26 cellular contexts compared by ENCODE assay signal in genomic region chr9:110602281-110602680, GRCh38. TPM values are rescaled to one million over a fixed set of nuclear protein-coding genes. Genes with fewer than 3 reads are reported as not detected.
DNase-seq lines count a peak whose midpoint lies in the region; ATAC-seq, FAIRE-seq and TF ChIP-seq lines count a peak whose summit lies in the region.
"Had no signal": no experiment of that assay in that cellular context is flagged by ENCODE, and none has a peak within 500 bp of the region (broad histone marks: within the 10 kb centered on the region; RNA-seq: fewer than 3 reads in every experiment).

No MANE protein-coding gene starts in this region.

- WGBS in GM23248 (ENCODE audit: low coverage in 1 of 2, low lambda C conversion rate in 2 of 2, missing lambda C conversion rate in 2 of 2), 2 experiments, result 9 to 15% methylated on average over 2 of the region's 2 CpGs

- H3K4me2 ChIP-seq in GM23248 (ENCODE audit: unreplicated experiment), result no peak overlapping the region

- H2AFZ ChIP-seq in GM23248, result no peak overlapping the region

- no peaks in the 10 kb centered on the region for H3K9me3 ChIP-seq in GM23248 (ENCODE audit: low read depth)
- H3K9me3 ChIP-seq: right lobe of liver, SJCRH30 had no signal

- DNase-seq in GM23248 (peak; percentile 45), NCI-H2171 (lab: John Stamatoyannopoulos, UW) (peak; percentile 44), epithelial cell of esophagus (ENCODE audit: low read depth) (peak; percentile 83), myocyte (ENCODE audit: low read depth) (peak; percentile 18), D721Med (ENCODE audit: insufficient read length, low spot score) (no peak), type B pancreatic cell (ENCODE audit: extremely low spot score, unreplicated experiment) (no peak), NCI-H69 (lab: John Stamatoyannopoulos, UW) (no peak)
- DNase-seq: activated CD4-positive, alpha-beta T cell treated with anti-CD3 and anti-CD28 coated beads, Interleukin-2, amount 50 U/mL, for 1 hour; activated CD8-positive, alpha-beta memory T cell treated with anti-CD3 and anti-CD28 coated beads, Interleukin-2, amount 50 U/mL, for 48 hours; activated effector memory CD4-positive, alpha-beta T cell treated with anti-CD3 and anti-CD28 coated beads, Interleukin-2, amount 50 U/mL, for 16 hours; GF-D8; GOT3; hippocampal formation; naive thymus-derived CD8-positive, alpha-beta T cell; NCI-H1417; NCI-H774; OCI-M1; pancreas; right lobe of liver; stimulated activated CD4-positive, alpha-beta T cell treated with anti-CD3 and anti-CD28 coated beads, Interleukin-15, amount 100 ng/mL, for 24 hours had no signal

- in situ Hi-C loops in GM23248 (cut with MboI), result no loop called here

- H3K9me3 Mint-ChIP-seq in type B pancreatic cell, result peaks cover 5% of the 10 kb centered on the region
- H3K9me3 Mint-ChIP-seq: dendritic cell treated with granulocyte-macrophage colony-stimulating factor and Interleukin-4, amounts not matched to agents 40 ng/mL and 50 ng/mL, for 4 days had no signal

- H3K4me3 Mint-ChIP-seq in type B pancreatic cell, result no peak overlapping the region
- H3K4me3 Mint-ChIP-seq: dendritic cell treated with granulocyte-macrophage colony-stimulating factor and Interleukin-4, amounts not matched to agents 40 ng/mL and 50 ng/mL, for 4 days; memory B cell; naive thymus-derived CD8-positive, alpha-beta T cell had no signal

- no peak for FAIRE-seq in D721Med (lab: Jason Lieb, UNC)
- FAIRE-seq: pancreas had no signal

- no peaks in the 10 kb centered on the region for H3K9me2 ChIP-seq in GM23248 (ENCODE audit: insufficient read depth)

- TF ChIP-seq CTCF in epithelial cell of esophagus (IDR thresholded peaks at IDR 0.05; ENCODE audit: insufficient read depth, low read depth, low read length, missing control alignments) (no peak), D721Med (IDR thresholded peaks at IDR 0.05; ENCODE audit: insufficient read depth, missing control alignments) (no peak), type B pancreatic cell (conservative IDR thresholded peaks at IDR 0.05) (no peak)

- no peak for ATAC-seq in activated CD4-positive, CD25-positive, alpha-beta regulatory T cell treated with anti-CD3 and anti-CD28 coated beads, Interleukin-2, amount 50 U/mL, for 24 hours
- ATAC-seq: naive thymus-derived CD8-positive, alpha-beta T cell; pancreas; right lobe of liver had no signal

- peaks cover 7% of the 10 kb centered on the region for H3K4me1 Mint-ChIP-seq in type B pancreatic cell (ENCODE audit: unreplicated experiment)
- H3K4me1 Mint-ChIP-seq: memory B cell; naive thymus-derived CD8-positive, alpha-beta T cell had no signal

- H3K79me2 ChIP-seq in GM23248 (ENCODE audit: insufficient read depth), result no peaks in the 10 kb centered on the region

- no peaks in the 10 kb centered on the region for H3K27me3 Mint-ChIP-seq in type B pancreatic cell

- no peak overlapping the region for H3K27ac ChIP-seq in GM23248
- H3K27ac ChIP-seq: cardiac muscle cell, pancreas, right lobe of liver, SJCRH30 had no signal

- H3K9ac ChIP-seq in GM23248, result no peak overlapping the region

- H3K4me3 ChIP-seq in GM23248 (no peak overlapping the region), epithelial cell of esophagus (ENCODE audit: low read length) (no peak overlapping the region)
- H3K4me3 ChIP-seq: cardiac muscle cell, pancreas, right lobe of liver, SJCRH30 had no signal

- no peaks in the 10 kb centered on the region for H3K27me3 ChIP-seq in GM23248 (replicated peaks; ENCODE audit: insufficient read depth)
- H3K27me3 ChIP-seq: cardiac muscle cell, pancreas, right lobe of liver, SJCRH30 had no signal

- no peaks in the 10 kb centered on the region for H4K20me1 ChIP-seq in GM23248 (ENCODE audit: insufficient read depth)

- H3K27ac Mint-ChIP-seq in type B pancreatic cell, result no peak overlapping the region
- H3K27ac Mint-ChIP-seq: dendritic cell treated with granulocyte-macrophage colony-stimulating factor and Interleukin-4, amounts not matched to agents 40 ng/mL and 50 ng/mL, for 4 days; memory B cell; naive thymus-derived CD8-positive, alpha-beta T cell had no signal

- no peaks in the 10 kb centered on the region for H3K36me3 Mint-ChIP-seq in type B pancreatic cell
- H3K36me3 Mint-ChIP-seq: memory B cell; naive thymus-derived CD8-positive, alpha-beta T cell had no signal

- H3K4me1 ChIP-seq in GM23248 (ENCODE audit: insufficient read depth), result peaks cover 13% of the 10 kb centered on the region
- H3K4me1 ChIP-seq: pancreas, right lobe of liver had no signal

- no peaks in the 10 kb centered on the region for H3K36me3 ChIP-seq in GM23248 (ENCODE audit: low read depth)
- H3K36me3 ChIP-seq: cardiac muscle cell, pancreas, right lobe of liver, SJCRH30 had no signal

- H3F3A ChIP-seq in GM23248 (ENCODE audit: insufficient read depth), result no peaks in the 10 kb centered on the region

RNA-seq across cellular contexts. Expression of gene SVEP1, which starts 22.7 kb away (rescaled TPM):
- total RNA-seq in GM23248 (2014; rRNA removed; shearing (Covaris generic)), result 47.3 and 50.5 TPM in 2 replicates
- polyA plus RNA-seq in GM23248 (2016; fragmentation: Nextera tagmentation; extraction: Ambion mirVana), result 12.6 and 13.6 TPM in 2 replicates
- 3.6 and 5.0 TPM in 2 replicates for total RNA-seq in myocyte
- 1.9 TPM for polyA plus RNA-seq in myocyte (2012)
- total RNA-seq in type B pancreatic cell (ENCODE audit: low replicate concordance), result 5.4 and 7.9 TPM in 2 replicates
- total RNA-seq: naive thymus-derived CD8-positive, alpha-beta T cell; T-helper 1 cell treated with Interleukin-12 subunit alpha and Interleukin-12 subunit beta and Interleukin-4 antibody, amounts not matched to agents 30 ng/mL and 1 ng/mL, for 36 hours had no signal
- polyA plus RNA-seq: naive thymus-derived CD8-positive, alpha-beta T cell had no signal

Comparison
In these comparisons a context has a peak if more than half of its experiments do, and no peak if none do; other contexts are left out.
1. DNase-seq: peak in GM23248 (single experiment), NCI-H2171 (single experiment), epithelial cell of esophagus (single experiment) and myocyte (single experiment); none in D721Med (single experiment), type B pancreatic cell (single experiment) and NCI-H69 (single experiment).